Comparison of ENCODE assay signal across 10 cellular contexts in genomic region chr13:24124789-24125476, GRCh38. TPM values are rescaled to one million over a fixed set of nuclear protein-coding genes. Genes with fewer than 3 reads are reported as not detected.
A peak's percentile ranks its signal among the peaks of the same experiment; 100 is the strongest.
DNase-seq lines count a peak whose midpoint lies in the region; ATAC-seq and TF ChIP-seq lines count a peak whose summit lies in the region.
"Had no signal": no experiment of that assay in that cellular context is flagged by ENCODE, and none has a peak within 500 bp of the region (broad histone marks: within the 10 kb centered on the region; RNA-seq: fewer than 3 reads in every experiment).

No MANE protein-coding gene starts in this region.

- H3K36me3 ChIP-seq in GM06990 (ENCODE audit: control insufficient read depth, insufficient read depth, low read length) (no peaks in the 10 kb centered on the region), OCI-LY3 (replicated peaks; ENCODE audit: low read depth, low read length) (no peaks in the 10 kb centered on the region), testis (ENCODE audit: low read depth, missing control alignments) (no peaks in the 10 kb centered on the region)

- no peaks in the 10 kb centered on the region for H3K36me3 Mint-ChIP-seq in activated CD4-positive, alpha-beta T cell treated with anti-CD3 and anti-CD28 coated beads, Interleukin-2, amount 10 ng/mL, durations not matched to agents 24 days and 14 days (ENCODE audit: low read depth)

- no peaks in the 10 kb centered on the region for H3K79me2 ChIP-seq in OCI-LY3 (ENCODE audit: low read length)

- TF ChIP-seq POLR2A in testis (IDR thresholded peaks at IDR 0.05) = no peak

- no peaks in the 10 kb centered on the region for H3K27me3 ChIP-seq in GM06990 (replicated peaks; ENCODE audit: control insufficient read depth, insufficient read depth, low read length)
- peaks cover 42% of the 10 kb centered on the region for H3K27me3 ChIP-seq in OCI-LY3 (ENCODE audit: low read depth, low read length)
- no peaks in the 10 kb centered on the region for H3K27me3 ChIP-seq in testis

- no peak overlapping the region for H3K27ac Mint-ChIP-seq in activated CD4-positive, alpha-beta T cell treated with anti-CD3 and anti-CD28 coated beads, Interleukin-2, amount 10 ng/mL, durations not matched to agents 24 days and 14 days
- H3K27ac Mint-ChIP-seq: CD4-positive, alpha-beta T cell had no signal

- peaks cover 32% of the 10 kb centered on the region for H3K4me1 Mint-ChIP-seq in activated CD4-positive, alpha-beta T cell treated with anti-CD3 and anti-CD28 coated beads, Interleukin-2, amount 10 ng/mL, durations not matched to agents 24 days and 14 days

- ATAC-seq in GM19372 (IDR thresholded peaks at IDR 0.05; ENCODE audit: low read depth, unreplicated experiment) (peak; percentile 93), HG02981 (IDR thresholded peaks at IDR 0.05; ENCODE audit: unreplicated experiment) (peak; percentile 91)

- no peak overlapping the region for H3K4me3 Mint-ChIP-seq in activated CD4-positive, alpha-beta T cell treated with anti-CD3 and anti-CD28 coated beads, Interleukin-2, amount 10 ng/mL, durations not matched to agents 24 days and 14 days
- H3K4me3 Mint-ChIP-seq: CD4-positive, alpha-beta T cell had no signal

- peaks cover 38% of the 10 kb centered on the region for H3K4me1 ChIP-seq in OCI-LY3 (ENCODE audit: low read length)
- no peaks in the 10 kb centered on the region for H3K4me1 ChIP-seq in testis

- no peaks in the 10 kb centered on the region for H3K9me3 ChIP-seq in OCI-LY3 (ENCODE audit: insufficient read depth, low read length)
- no peaks in the 10 kb centered on the region for H3K9me3 ChIP-seq in testis

- H3K4me3 ChIP-seq in GM06990 (replicated peaks; ENCODE audit: low read depth, low read length) (no peak overlapping the region), OCI-LY3 (ENCODE audit: low read length) (peak overlapping the region; percentile 69), testis (no peak overlapping the region)

- H3K27ac ChIP-seq in OCI-LY3 (ENCODE audit: low read length) (no peak overlapping the region), testis (no peak overlapping the region)

- peak; percentile 16 for DNase-seq in GM06990 (ENCODE audit: extremely low read depth, insufficient read length)
- DNase-seq in NCI-H446 treated with DMSO at 0.1 percent for 48 hours (lab: John Stamatoyannopoulos, UW) = no peak
- no peak for DNase-seq in activated CD4-positive, alpha-beta T cell treated with anti-CD3 and anti-CD28 coated beads, Interleukin-2, amount 10 ng/mL, durations not matched to agents 24 days and 14 days
- DNase-seq in testis = no peak
- DNase-seq in SKM-1 (lab: John Stamatoyannopoulos, UW; ENCODE audit: unreplicated experiment) = no peak
- DNase-seq: CD4-positive, alpha-beta T cell; kidney had no signal

- H4K20me1 ChIP-seq in OCI-LY3 (ENCODE audit: insufficient read depth, low read length) = no peaks in the 10 kb centered on the region; the same call in 1 of the 2 replicates

- no peak overlapping the region for H3K9ac ChIP-seq in OCI-LY3 (ENCODE audit: low read length)

- H3K27me3 Mint-ChIP-seq in activated CD4-positive, alpha-beta T cell treated with anti-CD3 and anti-CD28 coated beads, Interleukin-2, amount 10 ng/mL, durations not matched to agents 24 days and 14 days = peaks cover 31% of the 10 kb centered on the region

- 83 to 86% methylated on average over 9 of the region's 9 CpGs for WGBS in testis, 2 donors

- intact Hi-C loops in activated CD4-positive, alpha-beta T cell treated with anti-CD3 and anti-CD28 coated beads, Interleukin-2, amount 10 ng/mL, durations not matched to agents 24 days and 14 days (cut with micrococcal nuclease) = no loop called here
- intact Hi-C loops in testis (cut with DNase I; ENCODE audit: low total_unique reads) = no loop called here

- no peaks in the 10 kb centered on the region for H3K9me3 Mint-ChIP-seq in activated CD4-positive, alpha-beta T cell treated with anti-CD3 and anti-CD28 coated beads, Interleukin-2, amount 10 ng/mL, durations not matched to agents 24 days and 14 days
- H3K9me3 Mint-ChIP-seq: CD4-positive, alpha-beta T cell had no signal

- TF ChIP-seq CTCF in GM06990 (IDR thresholded peaks at IDR 0.05; ENCODE audit: insufficient read depth, low read length, poor library complexity, severe bottlenecking) (no peak), OCI-LY3 (IDR thresholded peaks at IDR 0.05; ENCODE audit: low read depth, low read length) (no peak), testis (IDR thresholded peaks at IDR 0.05) (no peak)

- no peak overlapping the region for H2AFZ ChIP-seq in OCI-LY3 (ENCODE audit: low read depth, low read length)

- peak overlapping the region; percentile 86 for H3K4me2 ChIP-seq in OCI-LY3 (ENCODE audit: low read length)

RNA-seq across cellular contexts. Expression of gene SPATA13, which starts 35.6 kb away (rescaled TPM):
- 41.9 and 43.6 TPM in 2 replicates for total RNA-seq in activated CD4-positive, alpha-beta T cell treated with anti-CD3 and anti-CD28 coated beads, Interleukin-2, amount 10 ng/mL, durations not matched to agents 24 days and 14 days
- total RNA-seq in testis = 10 to 100 TPM; 30.6 to 35.6 TPM
- 12.9 TPM for polyA plus RNA-seq in testis (ENCODE audit: insufficient read depth, low read depth, low replicate concordance)
